15 cellular contexts compared by ENCODE assay signal in the genomic region with DNA sequence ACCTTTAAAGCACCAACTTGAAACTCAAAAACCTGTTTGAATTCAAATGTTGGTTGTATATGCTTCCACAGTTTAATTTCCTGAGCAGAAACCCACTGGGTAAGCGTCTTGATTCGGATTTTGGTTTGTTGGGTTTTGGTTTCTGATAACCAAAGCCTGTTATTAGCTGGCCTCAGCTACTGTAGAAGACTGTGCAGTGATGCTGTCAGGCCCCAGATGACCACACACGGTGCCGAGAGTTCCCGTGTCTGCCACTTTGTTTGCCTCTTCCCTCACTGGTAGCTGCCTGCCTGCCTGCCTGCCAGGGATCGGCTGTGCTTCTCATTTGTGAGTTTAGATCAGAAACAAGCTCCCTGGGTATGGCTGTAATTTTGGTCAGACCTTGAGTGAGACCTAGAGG. TPM values are rescaled to one million over a fixed set of nuclear protein-coding genes. Genes with fewer than 3 reads are reported as not detected.
DNase-seq lines count a peak whose midpoint lies in the region; ATAC-seq and TF ChIP-seq lines count a peak whose summit lies in the region.
"Had no signal": no experiment of that assay in that cellular context is flagged by ENCODE, and none has a peak within 500 bp of the region (broad histone marks: within the 10 kb centered on the region; RNA-seq: fewer than 3 reads in every experiment).

No MANE protein-coding gene starts in this region.

- TF ChIP-seq CTCF in left ventricle myocardium inferior (IDR thresholded peaks at IDR 0.05; ENCODE audit: borderline replicate concordance) (no peak), suprapubic skin (IDR thresholded peaks at IDR 0.05) (no peak)

- no peak for TF ChIP-seq EP300 in suprapubic skin (IDR thresholded peaks at IDR 0.05)

- H3K36me3 Mint-ChIP-seq in T-helper 17 cell (ENCODE audit: low read depth) = peaks cover 6% of the 10 kb centered on the region

- in situ Hi-C loops in HAP-1 (cut with MboI; ENCODE audit: low sequenced_read_pairs) = no loop called here

- H3K4me1 ChIP-seq in left ventricle myocardium inferior (peaks cover 90% of the 10 kb centered on the region), suprapubic skin (peaks cover 51% of the 10 kb centered on the region), HAP-1 (peaks cover 4% of the 10 kb centered on the region; the same call in 1 of the 2 replicates)
- H3K4me1 ChIP-seq: colonic mucosa had no signal

- TF ChIP-seq POLR2A in suprapubic skin (IDR thresholded peaks at IDR 0.05) = no peak

- no peaks in the 10 kb centered on the region for H3K27me3 Mint-ChIP-seq in T-helper 17 cell
- H3K27me3 Mint-ChIP-seq: memory B cell had no signal

- H3K4me1 Mint-ChIP-seq in T-helper 17 cell = peaks cover 31% of the 10 kb centered on the region

- 84% methylated on average over 6 of the region's 6 CpGs for WGBS in suprapubic skin

- peaks cover 49% of the 10 kb centered on the region for H3K36me3 ChIP-seq in left ventricle myocardium inferior
- peaks cover 31% of the 10 kb centered on the region for H3K36me3 ChIP-seq in suprapubic skin
- H3K36me3 ChIP-seq in HAP-1 (replicated peaks) = peaks cover 76% of the 10 kb centered on the region

- ATAC-seq in T-helper 17 cell (no peak), left ventricle myocardium superior (peak; percentile 21)

- intact Hi-C loops in left ventricle myocardium inferior (cut with micrococcal nuclease) = no loop called here
- intact Hi-C loops in cardiac septum (cut with DNase I) = no loop called here
- intact Hi-C loops in left ventricle myocardium superior (cut with micrococcal nuclease) = no loop called here

- H3K27ac Mint-ChIP-seq in T-helper 17 cell = peak overlapping the region; percentile 37

- DNase-seq in left ventricle myocardium inferior (no peak), cardiac septum (ENCODE audit: low spot score) (no peak), T-helper 17 cell (no peak), left ventricle myocardium superior (no peak), suprapubic skin (ENCODE audit: low spot score in 2 of 2) (no peak), inferior parietal cortex (ENCODE audit: extremely low spot score) (no peak), HAP-1 (ENCODE audit: low spot score in 2 of 2) (no peak), NCI-H146 (lab: John Stamatoyannopoulos, UW) (no peak)
- DNase-seq: colonic mucosa, GDM1, NCI-H2029 treated with DMSO at 0.1 percent for 48 hours, NCI-H82 had no signal

- H3K4me3 ChIP-seq in left ventricle myocardium inferior (no peak overlapping the region), suprapubic skin (no peak overlapping the region), HAP-1 (no peak overlapping the region)
- H3K4me3 ChIP-seq: colonic mucosa had no signal

- H3K27me3 ChIP-seq in left ventricle myocardium inferior (ENCODE audit: low read depth) = no peaks in the 10 kb centered on the region
- H3K27me3 ChIP-seq in suprapubic skin = no peaks in the 10 kb centered on the region
- no peaks in the 10 kb centered on the region for H3K27me3 ChIP-seq in HAP-1 (ENCODE audit: low read depth)
- H3K27me3 ChIP-seq: colonic mucosa had no signal

- H3K27ac ChIP-seq in left ventricle myocardium inferior (replicated peaks) (peak overlapping the region; percentile 25), suprapubic skin (peak overlapping the region; percentile 64)
- H3K27ac ChIP-seq: colonic mucosa, epithelial cell of prostate had no signal

- H3K9me3 ChIP-seq in left ventricle myocardium inferior (replicated peaks) (no peaks in the 10 kb centered on the region), T-helper 17 cell (ENCODE audit: control insufficient read depth, low read length, poor library complexity, severe bottlenecking) (no peaks in the 10 kb centered on the region), suprapubic skin (no peaks in the 10 kb centered on the region), HAP-1 (no peaks in the 10 kb centered on the region)
- H3K9me3 ChIP-seq: colonic mucosa had no signal

- H3K4me3 Mint-ChIP-seq in T-helper 17 cell = no peak overlapping the region
- H3K4me3 Mint-ChIP-seq: memory B cell, WTC11 had no signal

RNA-seq across cellular contexts. Expression of a gene that starts 5.6 kb away (rescaled TPM):
- total RNA-seq in left ventricle myocardium inferior (507 TPM), cardiac septum (376 TPM), T-helper 17 cell (10 to 100 TPM; 73.6 to 77.0 TPM), left ventricle myocardium superior (680 TPM), suprapubic skin (100 to 1,000 TPM in 3 of 4 donors, 10 to 100 TPM in 1; 99.8 to 127 (median 116) TPM)

RNA-seq across cellular contexts. Expression of a gene that starts 5.7 kb away (rescaled TPM):
- total RNA-seq in left ventricle myocardium inferior (22.2 TPM), cardiac septum (16.1 TPM), T-helper 17 cell (10 to 100 TPM in 1 of 2 donors, 1 to 10 TPM in 1; 9.0 to 16.5 TPM), left ventricle myocardium superior (21.9 TPM), suprapubic skin (10 to 100 TPM in 3 of 4 donors, 1 to 10 TPM in 1; 8.8 to 59.5 (median 41.2) TPM)

RNA-seq across cellular contexts. Expression of a gene that starts 59.1 kb away (rescaled TPM):
- 163 TPM for total RNA-seq in left ventricle myocardium inferior
- total RNA-seq in cardiac septum = 138 TPM
- 10 to 100 TPM; 21.7 to 27.0 TPM for total RNA-seq in T-helper 17 cell
- total RNA-seq in left ventricle myocardium superior = 107 TPM
- total RNA-seq in suprapubic skin = 10 to 100 TPM; 21.0 to 34.0 (median 22.4) TPM
